Comparison of ENCODE assay signal across 13 cellular contexts in the genomic region with DNA sequence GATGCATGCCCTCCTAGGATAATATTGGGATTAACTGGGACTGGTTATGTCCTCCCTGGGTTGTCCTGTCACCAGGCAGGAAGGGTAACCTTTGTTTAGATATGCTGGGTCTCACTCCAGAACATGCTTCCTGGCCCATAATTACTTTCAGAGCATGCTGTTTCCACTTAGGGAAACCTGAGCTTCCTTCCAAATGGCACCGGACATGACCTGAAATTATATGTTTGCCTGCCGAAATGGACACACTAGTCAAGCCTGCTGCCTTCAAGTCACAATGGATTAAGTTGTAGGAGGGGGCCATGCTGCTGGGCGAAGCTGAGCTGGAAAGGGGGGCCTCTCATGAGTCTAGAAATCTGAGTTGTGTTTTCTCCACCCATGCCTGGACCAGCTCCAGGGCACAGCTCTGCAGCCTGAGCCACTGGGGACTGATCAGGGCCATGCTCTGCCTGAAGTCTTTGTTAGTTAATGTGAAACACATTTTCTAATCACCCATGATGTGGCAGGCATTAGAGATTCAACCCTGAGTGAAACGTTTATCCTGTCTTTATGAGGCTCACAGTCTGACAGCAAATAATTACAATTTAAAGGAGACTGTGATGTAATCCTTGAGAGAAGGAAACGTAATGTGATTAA.
DNase-seq lines count a peak whose midpoint lies in the region; ATAC-seq and TF ChIP-seq lines count a peak whose summit lies in the region.
"Had no signal": no experiment of that assay in that cellular context is flagged by ENCODE, and none has a peak within 500 bp of the region (broad histone marks: within the 10 kb centered on the region; RNA-seq: fewer than 3 reads in every experiment).

No MANE protein-coding gene starts in this region.

- TF ChIP-seq CTCF in natural killer cell (IDR thresholded peaks at IDR 0.05), result no peak
- TF ChIP-seq CTCF in left lung (IDR thresholded peaks at IDR 0.05), result no peak

- H3K4me1 Mint-ChIP-seq in natural killer cell treated with Interleukin-12 subunit alpha and Interleukin-12 subunit beta and Interleukin-15 and Interleukin-18, amount 100 ng/mL, for 72 hours (ENCODE audit: low read depth in 2 of 2), result no peaks in the 10 kb centered on the region
- no peaks in the 10 kb centered on the region for H3K4me1 Mint-ChIP-seq in natural killer cell
- H3K4me1 Mint-ChIP-seq: memory B cell had no signal

- no peak for ATAC-seq in natural killer cell treated with Interleukin-12 subunit alpha and Interleukin-12 subunit beta and Interleukin-15 and Interleukin-18, amount 100 ng/mL, for 72 hours
- ATAC-seq in natural killer cell (no peak), left lung (peak; percentile 14), HG03159 (IDR thresholded peaks at IDR 0.05; ENCODE audit: unreplicated experiment) (no peak), GM21717 (IDR thresholded peaks at IDR 0.05; ENCODE audit: unreplicated experiment) (no peak)
- ATAC-seq: activated T-cell treated with anti-CD3 and anti-CD28 coated beads, Interleukin-2, amount 50 U/mL, for 72 hours had no signal

- no peaks in the 10 kb centered on the region for H3K4me1 ChIP-seq in left lung

- no peaks in the 10 kb centered on the region for H3K27me3 ChIP-seq in left lung

- H3K4me3 ChIP-seq in left lung, result no peak overlapping the region

- H3K36me3 ChIP-seq in left lung, result no peaks in the 10 kb centered on the region

- peaks cover 0 to 23% of the 10 kb centered on the region in 2 donors for H3K27me3 Mint-ChIP-seq in natural killer cell treated with Interleukin-12 subunit alpha and Interleukin-12 subunit beta and Interleukin-15 and Interleukin-18, amount 100 ng/mL, for 72 hours
- no peaks in the 10 kb centered on the region for H3K27me3 Mint-ChIP-seq in natural killer cell (ENCODE audit: low read depth in 2 of 2)

- H3K36me3 Mint-ChIP-seq in natural killer cell treated with Interleukin-12 subunit alpha and Interleukin-12 subunit beta and Interleukin-15 and Interleukin-18, amount 100 ng/mL, for 72 hours, result no peaks in the 10 kb centered on the region
- H3K36me3 Mint-ChIP-seq in natural killer cell, result no peaks in the 10 kb centered on the region
- H3K36me3 Mint-ChIP-seq: memory B cell had no signal

- DNase-seq in natural killer cell treated with Interleukin-12 subunit alpha and Interleukin-12 subunit beta and Interleukin-15 and Interleukin-18, amount 100 ng/mL, for 72 hours (ENCODE audit: low spot score), result peak; percentile 40
- DNase-seq in natural killer cell, result no peak
- DNase-seq in cerebellar cortex (ENCODE audit: low spot score), result peak; percentile 64
- no peak for DNase-seq in left lung
- DNase-seq in glomerular visceral epithelial cell (ENCODE audit: extremely low spot score), result no peak
- no peak for DNase-seq in NOMO-1 (lab: John Stamatoyannopoulos, UW; ENCODE audit: unreplicated experiment in 2 of 2)
- DNase-seq: activated T-cell treated with anti-CD3 and anti-CD28 coated beads, Interleukin-2, amount 50 U/mL, for 72 hours; DMS79 treated with DMSO at 0.1 percent for 48 hours; NCI-H526 had no signal

- no peak overlapping the region for H3K4me3 Mint-ChIP-seq in natural killer cell treated with Interleukin-12 subunit alpha and Interleukin-12 subunit beta and Interleukin-15 and Interleukin-18, amount 100 ng/mL, for 72 hours
- H3K4me3 Mint-ChIP-seq in natural killer cell, result no peak overlapping the region
- H3K4me3 Mint-ChIP-seq: activated T-cell treated with anti-CD3 and anti-CD28 coated beads, Interleukin-2, amount 50 U/mL, for 72 hours; memory B cell had no signal

- no peak overlapping the region for H3K27ac Mint-ChIP-seq in natural killer cell treated with Interleukin-12 subunit alpha and Interleukin-12 subunit beta and Interleukin-15 and Interleukin-18, amount 100 ng/mL, for 72 hours
- H3K27ac Mint-ChIP-seq in natural killer cell, result no peak overlapping the region
- H3K27ac Mint-ChIP-seq: activated T-cell treated with anti-CD3 and anti-CD28 coated beads, Interleukin-2, amount 50 U/mL, for 72 hours; memory B cell had no signal

- no peak overlapping the region for H3K27ac ChIP-seq in left lung
- H3K27ac ChIP-seq: RWPE1 had no signal

- H3K9me3 ChIP-seq in left lung, result no peaks in the 10 kb centered on the region

- intact Hi-C loops in natural killer cell (cut with micrococcal nuclease) (no loop called here), left lung (cut with DNase I) (no loop called here)

- H3K9me3 Mint-ChIP-seq in natural killer cell treated with Interleukin-12 subunit alpha and Interleukin-12 subunit beta and Interleukin-15 and Interleukin-18, amount 100 ng/mL, for 72 hours, result no peaks in the 10 kb centered on the region
- no peaks in the 10 kb centered on the region for H3K9me3 Mint-ChIP-seq in natural killer cell
- H3K9me3 Mint-ChIP-seq: activated T-cell treated with anti-CD3 and anti-CD28 coated beads, Interleukin-2, amount 50 U/mL, for 72 hours; memory B cell had no signal

Comparison
In these comparisons a context has a peak if more than half of its experiments do, and no peak if none do; other contexts are left out.
1. DNase-seq: peak in natural killer cell treated with Interleukin-12 subunit alpha and Interleukin-12 subunit beta and Interleukin-15 and Interleukin-18, amount 100 ng/mL, for 72 hours (single experiment) and cerebellar cortex (single experiment); none in natural killer cell (single experiment), left lung (0 of 2), glomerular visceral epithelial cell (single experiment) and NOMO-1 (0 of 2).